8 cellular contexts compared by ENCODE assay signal in the genomic region with DNA sequence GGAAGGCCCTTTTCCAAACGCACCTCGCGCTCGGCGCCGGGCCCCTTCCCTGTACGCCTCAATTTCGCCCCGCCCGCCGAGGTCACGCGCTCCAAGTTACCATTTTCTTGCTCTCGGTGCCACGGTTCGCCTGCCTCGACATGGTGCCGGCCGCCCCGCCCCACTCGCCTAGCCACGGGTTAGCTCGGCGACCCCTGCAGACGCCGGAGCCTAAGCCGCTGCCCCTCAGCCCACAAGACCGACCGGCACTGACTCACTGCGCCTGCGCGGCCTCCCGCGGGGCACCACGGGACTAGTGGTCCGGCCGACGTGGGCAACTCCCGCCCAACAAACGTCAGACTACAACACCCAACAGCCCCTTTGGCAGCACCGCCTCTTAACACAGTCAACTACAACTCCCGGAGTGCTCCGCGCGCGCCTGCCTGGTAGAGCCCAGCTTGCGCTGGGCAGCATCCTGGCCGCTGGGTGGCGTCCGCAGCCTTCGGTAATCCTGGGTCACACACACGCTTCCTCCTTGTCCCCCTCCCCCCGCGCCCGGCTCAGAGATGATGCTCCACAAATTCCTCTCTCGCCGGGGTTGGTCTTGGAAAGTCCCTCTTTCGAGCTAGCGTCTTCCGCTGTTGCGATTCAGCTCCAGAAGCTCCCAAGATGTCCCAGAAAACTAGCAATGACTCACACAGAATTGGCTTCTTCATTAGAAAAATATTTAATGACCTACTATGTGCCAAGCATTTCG. TPM values are rescaled to one million over a fixed set of nuclear protein-coding genes. Genes with fewer than 3 reads are reported as not detected.
DNase-seq lines count a peak whose midpoint lies in the region; ATAC-seq and TF ChIP-seq lines count a peak whose summit lies in the region.

A gene (minus strand): TSS at position 250 of the 736 bp plus-strand sequence. CDS start 108 bp downstream, at position 142.

- DNase-seq in NCI-H1417 treated with DMSO at 0.1 percent for 48 hours (lab: John Stamatoyannopoulos, UW) (peak; percentile 95), SW480 (ENCODE audit: low spot score) (peak; percentile 99), Right ventricle myocardium superior (peak; percentile 100), tibial nerve (ENCODE audit: low spot score in 2 of 2) (peak; percentile 99 to 100)
- DNase-seq in activated naive CD8-positive, alpha-beta T cell treated with anti-CD3 and anti-CD28 coated beads, Interleukin-2, amount 50 U/mL, for 24 hours, result peak; percentile 100

- H3K4me1 ChIP-seq in parathyroid adenoma (peaks cover 20% of the 10 kb centered on the region), tibial nerve (peaks cover 0 to 62% (median 38%) of the 10 kb centered on the region in 4 donors)

- H3K4me2 ChIP-seq in parathyroid adenoma (ENCODE audit: low read length), result peak within 1 kb of the TSS; percentile 99

- peak within 1 kb of the TSS; percentile 86 for H2AFZ ChIP-seq in parathyroid adenoma

- ATAC-seq in HG02798 (IDR thresholded peaks at IDR 0.05; ENCODE audit: poor library complexity, unreplicated experiment), result peak; percentile 93
- peak; percentile 97 for ATAC-seq in activated naive CD8-positive, alpha-beta T cell treated with anti-CD3 and anti-CD28 coated beads, Interleukin-2, amount 50 U/mL, for 24 hours
- peak; percentile 91 for ATAC-seq in Right ventricle myocardium superior (ENCODE audit: poor library complexity)

- H3K27ac ChIP-seq in parathyroid adenoma (peak within 1 kb of the TSS; percentile 95), tibial nerve (peak within 1 kb of the TSS; percentile 88 to 99 (median 94))

- H3K36me3 ChIP-seq in parathyroid adenoma (ENCODE audit: control insufficient read depth, insufficient read depth, low read length) (no peaks in the 10 kb centered on the region), tibial nerve (peaks cover 0 to 8% (median 0%) of the 10 kb centered on the region in 3 donors)

- TF ChIP-seq POLR2A in tibial nerve (IDR thresholded peaks at IDR 0.05), result peak; percentile 77 to 91

- peak within 1 kb of the TSS; percentile 99 for H3K4me3 Mint-ChIP-seq in activated naive CD8-positive, alpha-beta T cell treated with anti-CD3 and anti-CD28 coated beads, Interleukin-2, amount 50 U/mL, for 24 hours

- H3K9me3 ChIP-seq in parathyroid adenoma (ENCODE audit: control insufficient read depth, low read length), result no peaks in the 10 kb centered on the region
- no peaks in the 10 kb centered on the region for H3K9me3 ChIP-seq in tibial nerve

- H3K4me3 ChIP-seq in GM12875 (ENCODE audit: low read depth, low read length) (peak within 1 kb of the TSS; percentile 61), parathyroid adenoma (ENCODE audit: low read depth, low read length) (peak within 1 kb of the TSS; percentile 84), tibial nerve (peak within 1 kb of the TSS; percentile 66 to 91 (median 82))

- peaks cover 2% of the 10 kb centered on the region for H3K27me3 Mint-ChIP-seq in activated naive CD8-positive, alpha-beta T cell treated with anti-CD3 and anti-CD28 coated beads, Interleukin-2, amount 50 U/mL, for 24 hours

- H3K9ac ChIP-seq in parathyroid adenoma, result no peak within 1 kb of the TSS

- 0 to 1% methylated on average over 45 to 61 of the region's 62 CpGs for WGBS in tibial nerve, 2 donors

- peaks cover 70% of the 10 kb centered on the region for H3K4me1 Mint-ChIP-seq in activated naive CD8-positive, alpha-beta T cell treated with anti-CD3 and anti-CD28 coated beads, Interleukin-2, amount 50 U/mL, for 24 hours

- H3K36me3 Mint-ChIP-seq in activated naive CD8-positive, alpha-beta T cell treated with anti-CD3 and anti-CD28 coated beads, Interleukin-2, amount 50 U/mL, for 24 hours (ENCODE audit: low read depth), result peaks cover 7% of the 10 kb centered on the region

- intact Hi-C loops in Right ventricle myocardium superior (cut with DNase I), result no loop called here

- TF ChIP-seq CTCF in GM12875 (IDR thresholded peaks at IDR 0.05; ENCODE audit: borderline replicate concordance, insufficient read depth, low read depth, low read length), result peak; percentile 95
- peak; percentile 82 for TF ChIP-seq CTCF in parathyroid adenoma (IDR thresholded peaks at IDR 0.05)
- peak; percentile 88 to 99 (median 98) for TF ChIP-seq CTCF in tibial nerve (IDR thresholded peaks at IDR 0.05)

- H3K27ac Mint-ChIP-seq in activated naive CD8-positive, alpha-beta T cell treated with anti-CD3 and anti-CD28 coated beads, Interleukin-2, amount 50 U/mL, for 24 hours, result peak within 1 kb of the TSS; percentile 98

- TF ChIP-seq EP300 in tibial nerve (IDR thresholded peaks at IDR 0.05), result peak; percentile 97

- H3K9me3 Mint-ChIP-seq in activated naive CD8-positive, alpha-beta T cell treated with anti-CD3 and anti-CD28 coated beads, Interleukin-2, amount 50 U/mL, for 24 hours, result no peaks in the 10 kb centered on the region

- H3K79me2 ChIP-seq in parathyroid adenoma, result no peaks in the 10 kb centered on the region

- no peaks in the 10 kb centered on the region for H3K27me3 ChIP-seq in parathyroid adenoma (ENCODE audit: control insufficient read depth, insufficient read depth, low read length)
- no peaks in the 10 kb centered on the region for H3K27me3 ChIP-seq in tibial nerve

RNA-seq across cellular contexts. Expression of the gene that starts here (rescaled TPM):
- total RNA-seq in Right ventricle myocardium superior (59.6 TPM), tibial nerve (10 to 100 TPM; 48.0 to 90.4 (median 69.1) TPM)

Comparison
In these comparisons a context has a peak if more than half of its experiments do, and no peak if none do; other contexts are left out.
1. Peak in every context shown above with its lines: DNase-seq, ATAC-seq, H3K4me3 ChIP-seq and H3K27ac ChIP-seq.